In the genomic region with DNA sequence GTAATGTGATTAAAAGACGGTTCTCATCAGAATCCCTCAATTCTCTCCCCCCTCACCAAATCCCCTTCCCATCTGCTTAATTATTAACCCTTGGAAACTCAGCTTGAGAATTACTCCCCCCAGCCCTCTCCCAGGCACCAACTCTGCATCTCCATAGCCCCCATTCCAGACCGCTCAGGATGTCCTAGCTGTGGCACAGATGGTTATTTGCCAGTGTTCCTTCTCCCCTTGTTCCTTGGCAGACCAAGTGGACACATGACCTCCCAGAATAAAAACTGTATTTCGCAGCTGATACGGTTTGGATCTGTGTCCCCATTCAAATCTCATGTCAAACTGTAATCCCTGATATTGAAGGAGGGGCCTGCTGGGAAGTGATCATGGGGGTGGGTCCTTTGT, we compare ENCODE assay signal across 1 cellular context.
TF ChIP-seq lines count a peak whose summit lies in the region.

No MANE protein-coding gene starts in this region.

TF ChIP-seq in liver, 16 proteins besides CTCF, POLR2A, EP300 and RAD21 (continued from another document):
- TF ChIP-seq ZBTB33 (IDR thresholded peaks at IDR 0.05) = no peak
- no peak for TF ChIP-seq YY1 (IDR thresholded peaks at IDR 0.05)
- TF ChIP-seq, protein P1, sequence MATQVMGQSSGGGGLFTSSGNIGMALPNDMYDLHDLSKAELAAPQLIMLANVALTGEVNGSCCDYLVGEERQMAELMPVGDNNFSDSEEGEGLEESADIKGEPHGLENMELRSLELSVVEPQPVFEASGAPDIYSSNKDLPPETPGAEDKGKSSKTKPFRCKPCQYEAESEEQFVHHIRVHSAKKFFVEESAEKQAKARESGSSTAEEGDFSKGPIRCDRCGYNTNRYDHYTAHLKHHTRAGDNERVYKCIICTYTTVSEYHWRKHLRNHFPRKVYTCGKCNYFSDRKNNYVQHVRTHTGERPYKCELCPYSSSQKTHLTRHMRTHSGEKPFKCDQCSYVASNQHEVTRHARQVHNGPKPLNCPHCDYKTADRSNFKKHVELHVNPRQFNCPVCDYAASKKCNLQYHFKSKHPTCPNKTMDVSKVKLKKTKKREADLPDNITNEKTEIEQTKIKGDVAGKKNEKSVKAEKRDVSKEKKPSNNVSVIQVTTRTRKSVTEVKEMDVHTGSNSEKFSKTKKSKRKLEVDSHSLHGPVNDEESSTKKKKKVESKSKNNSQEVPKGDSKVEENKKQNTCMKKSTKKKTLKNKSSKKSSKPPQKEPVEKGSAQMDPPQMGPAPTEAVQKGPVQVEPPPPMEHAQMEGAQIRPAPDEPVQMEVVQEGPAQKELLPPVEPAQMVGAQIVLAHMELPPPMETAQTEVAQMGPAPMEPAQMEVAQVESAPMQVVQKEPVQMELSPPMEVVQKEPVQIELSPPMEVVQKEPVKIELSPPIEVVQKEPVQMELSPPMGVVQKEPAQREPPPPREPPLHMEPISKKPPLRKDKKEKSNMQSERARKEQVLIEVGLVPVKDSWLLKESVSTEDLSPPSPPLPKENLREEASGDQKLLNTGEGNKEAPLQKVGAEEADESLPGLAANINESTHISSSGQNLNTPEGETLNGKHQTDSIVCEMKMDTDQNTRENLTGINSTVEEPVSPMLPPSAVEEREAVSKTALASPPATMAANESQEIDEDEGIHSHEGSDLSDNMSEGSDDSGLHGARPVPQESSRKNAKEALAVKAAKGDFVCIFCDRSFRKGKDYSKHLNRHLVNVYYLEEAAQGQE (IDR thresholded peaks at IDR 0.05) = no peak
- TF ChIP-seq SP1 (IDR thresholded peaks at IDR 0.05) = no peak
- no peak for TF ChIP-seq FOXA1 (IDR thresholded peaks at IDR 0.05)
- TF ChIP-seq JUND (IDR thresholded peaks at IDR 0.05) = no peak
